In genomic region chr6:144918073-144918472, GRCh38 we compare ENCODE assay signal across 1 cellular context.
TF ChIP-seq lines count a peak whose summit lies in the region.

No MANE protein-coding gene starts in this region.

TF ChIP-seq in H1, 55 proteins besides CTCF, POLR2A, EP300 and RAD21 (continued from another document):
- TF ChIP-seq CHD7 (IDR thresholded peaks at IDR 0.05; ENCODE audit: insufficient replicate concordance, low read length) (no peak), FOSL1 (IDR thresholded peaks at IDR 0.05; ENCODE audit: insufficient read depth, low read depth, low read length) (no peak), JUND (IDR thresholded peaks at IDR 0.05; ENCODE audit: low read length) (no peak)
TF ChIP-seq in H1: peak in this region for 0.
